ENCODE assay signal across 1 cellular context in genomic region chr11:72139500-72139899, GRCh38.
A peak's percentile ranks its signal among the peaks of the same experiment; 100 is the strongest.
TF ChIP-seq lines count a peak whose summit lies in the region.

No MANE protein-coding gene starts in this region.

TF ChIP-seq in HepG2, 621 proteins besides CTCF, POLR2A, EP300 and RAD21:
- peak; percentile 1; the same call in 1 of the 2 replicates for TF ChIP-seq ZNF263 (CRISPR knock-in tag; IDR thresholded peaks at IDR 0.05)
- TF ChIP-seq HOMEZ (CRISPR knock-in tag; IDR thresholded peaks at IDR 0.05; ENCODE audit: low read depth), result no peak
- TF ChIP-seq HNRNPLL (IDR thresholded peaks at IDR 0.05; ENCODE audit: low read depth, low read length, poor library complexity, severe bottlenecking), result peak; percentile 54
